Comparison of ENCODE assay signal across 1 cellular context in the genomic region with DNA sequence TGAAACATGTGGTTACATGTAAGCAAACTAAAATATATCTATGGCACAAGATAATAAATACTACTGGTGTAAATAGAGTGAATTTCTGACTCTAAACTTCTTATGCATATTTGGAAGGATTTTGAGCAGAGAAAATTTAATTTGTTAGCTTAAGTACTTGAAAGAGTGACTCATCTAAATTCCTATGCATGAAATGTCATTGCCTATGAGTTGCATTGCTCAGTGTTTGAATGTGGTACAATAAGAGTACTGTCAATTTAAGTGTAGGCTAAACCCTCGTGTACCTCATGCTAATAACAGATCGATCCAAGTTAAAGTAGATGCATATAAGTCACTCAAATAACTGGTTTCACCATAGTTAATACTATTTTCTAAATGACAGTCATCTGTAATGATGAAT.
TF ChIP-seq lines count a peak whose summit lies in the region.

No MANE protein-coding gene starts in this region.

TF ChIP-seq in endothelial cell of umbilical vein, 7 proteins besides CTCF, POLR2A, EP300 and RAD21 (continued from another document):
- TF ChIP-seq FOS (IDR thresholded peaks at IDR 0.05; ENCODE audit: borderline replicate concordance, insufficient read depth, low read length) = peak; percentile 69
- peak; percentile 51 for TF ChIP-seq JUN (IDR thresholded peaks at IDR 0.05; ENCODE audit: borderline replicate concordance, insufficient read depth, insufficient read length, low read depth)
